Comparison of ENCODE assay signal across 1 cellular context in the genomic region with DNA sequence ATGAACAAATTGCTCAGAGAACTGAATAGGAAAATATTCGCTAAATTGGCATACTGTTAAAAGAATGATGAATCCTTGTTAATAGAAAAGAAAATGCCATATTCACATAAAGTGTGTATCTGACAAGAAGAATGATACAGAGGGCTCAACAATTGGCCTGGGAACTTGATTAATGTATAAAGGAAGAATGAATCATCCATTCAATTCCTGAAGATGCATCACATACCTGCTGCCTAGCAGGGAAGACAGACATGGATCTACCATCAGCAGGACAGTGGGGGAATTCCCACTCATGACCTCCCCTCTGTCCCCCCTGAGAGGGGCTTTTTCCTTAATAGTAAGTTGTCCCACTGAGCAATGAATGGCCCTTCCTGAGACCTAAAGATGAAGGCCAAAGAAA.
TF ChIP-seq lines count a peak whose summit lies in the region.

No MANE protein-coding gene starts in this region.

TF ChIP-seq in SK-N-SH, 30 proteins besides CTCF, POLR2A, EP300 and RAD21 (continued from another document):
- TF ChIP-seq PBX3 (IDR thresholded peaks at IDR 0.05) = peak; percentile 88
- TF ChIP-seq ELF1 (IDR thresholded peaks at IDR 0.05) = no peak
- TF ChIP-seq, protein P1, sequence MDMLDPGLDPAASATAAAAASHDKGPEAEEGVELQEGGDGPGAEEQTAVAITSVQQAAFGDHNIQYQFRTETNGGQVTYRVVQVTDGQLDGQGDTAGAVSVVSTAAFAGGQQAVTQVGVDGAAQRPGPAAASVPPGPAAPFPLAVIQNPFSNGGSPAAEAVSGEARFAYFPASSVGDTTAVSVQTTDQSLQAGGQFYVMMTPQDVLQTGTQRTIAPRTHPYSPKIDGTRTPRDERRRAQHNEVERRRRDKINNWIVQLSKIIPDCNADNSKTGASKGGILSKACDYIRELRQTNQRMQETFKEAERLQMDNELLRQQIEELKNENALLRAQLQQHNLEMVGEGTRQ (IDR thresholded peaks at IDR 0.05; ENCODE audit: borderline replicate concordance, low read depth, low read length) = no peak
- no peak for TF ChIP-seq RXRA (IDR thresholded peaks at IDR 0.05; ENCODE audit: borderline replicate concordance, low read depth)
- TF ChIP-seq JUND (IDR thresholded peaks at IDR 0.05) = peak; percentile 58
- peak; percentile 29; the same call in 1 of the 2 replicates for TF ChIP-seq TCF12 (IDR thresholded peaks at IDR 0.05)
- no peak for TF ChIP-seq SIN3A (IDR thresholded peaks at IDR 0.05; ENCODE audit: borderline replicate concordance, low read depth, low read length)
- no peak for TF ChIP-seq YY1 (IDR thresholded peaks at IDR 0.05; ENCODE audit: low read depth)
- peak; percentile 48; the same call in 1 of the 2 replicates for TF ChIP-seq FOSL2 (IDR thresholded peaks at IDR 0.05; ENCODE audit: borderline replicate concordance, low read depth)
- no peak for TF ChIP-seq CHD2 (IDR thresholded peaks at IDR 0.05; ENCODE audit: low read length, partially characterized antibody)
